10 cellular contexts compared by ENCODE assay signal in genomic region chr1:202018476-202019234, GRCh38. TPM values are rescaled to one million over a fixed set of nuclear protein-coding genes. Genes with fewer than 3 reads are reported as not detected.
DNase-seq lines count a peak whose midpoint lies in the region; ATAC-seq, FAIRE-seq and TF ChIP-seq lines count a peak whose summit lies in the region.
"Had no signal": no experiment of that assay in that cellular context is flagged by ENCODE, and none has a peak within 500 bp of the region (broad histone marks: within the 10 kb centered on the region; RNA-seq: fewer than 3 reads in every experiment).

No MANE protein-coding gene starts in this region.

- H3K27me3 ChIP-seq in IMR-90 (ENCODE audit: control insufficient read depth, insufficient read depth, low read length), result peaks cover 12% of the 10 kb centered on the region
- H3K27me3 ChIP-seq in heart right ventricle, result peaks cover 0 to 10% (median 0%) of the 10 kb centered on the region in 7 donors
- no peaks in the 10 kb centered on the region for H3K27me3 ChIP-seq in thyroid gland

- no peak overlapping the region for H2BK20ac ChIP-seq in IMR-90 (ENCODE audit: low read depth, low read length)

- H3K56ac ChIP-seq in IMR-90 (ENCODE audit: extremely low read depth, insufficient read depth, low read length), result no peak overlapping the region

- BruUV-seq in IMR-90 (replicated peaks; lab: Mats Ljungman, UMichigan), result no TSS peak

- peak overlapping the region; percentile 25; the same call in 1 of the 2 replicates for H2AK5ac ChIP-seq in IMR-90 (ENCODE audit: low read depth, low read length)

- no peaks in the 10 kb centered on the region for H3K9me3 Mint-ChIP-seq in stimulated activated effector memory CD8-positive, alpha-beta T cell treated with anti-CD3 and anti-CD28 coated beads, Interleukin-12 subunit alpha, Interleukin-12 subunit beta, amount 100 ng/mL, for 72 hours
- no peaks in the 10 kb centered on the region for H3K9me3 Mint-ChIP-seq in endothelial cell (ENCODE audit: unreplicated experiment)
- H3K9me3 Mint-ChIP-seq: T-helper 1 cell treated with Interleukin-12 subunit alpha and Interleukin-12 subunit beta and Interleukin-4 antibody, amounts not matched to agents 30 μg/mL and 1 μg/mL, for 36 hours had no signal

- no peak for FAIRE-seq in HTR-8/SVneo (lab: Jason Lieb, UNC)
- FAIRE-seq: GM18507 had no signal

- no peak overlapping the region for H4K91ac ChIP-seq in IMR-90 (ENCODE audit: insufficient read depth, low read depth, low read length)

- in situ Hi-C loops in IMR-90 (cut with MboI; ENCODE audit: low sequenced_read_pairs), result no loop called here

- H3K9me1 ChIP-seq in IMR-90 (ENCODE audit: insufficient read depth, low read length), result no peaks in the 10 kb centered on the region; the same call in 1 of the 2 replicates

- peak overlapping the region; percentile 26 for H2AFZ ChIP-seq in IMR-90 (replicated peaks; ENCODE audit: low read length, poor library complexity)

- POLR2A ChIA-PET in IMR-90 (lab: Charles Lee; ENCODE audit: unreplicated experiment), result no interaction called here

- peaks cover 9% of the 10 kb centered on the region for H3K27me3 Mint-ChIP-seq in endothelial cell (ENCODE audit: unreplicated experiment)

- no peak overlapping the region for H4K8ac ChIP-seq in IMR-90 (ENCODE audit: low read depth in 2 of 2, low read length in 2 of 2)

- H2BK120ac ChIP-seq in IMR-90 (ENCODE audit: low read depth, low read length), result no peak overlapping the region

- no peak overlapping the region for H3K27ac Mint-ChIP-seq in stimulated activated effector memory CD8-positive, alpha-beta T cell treated with anti-CD3 and anti-CD28 coated beads, Interleukin-12 subunit alpha, Interleukin-12 subunit beta, amount 100 ng/mL, for 72 hours
- no peak overlapping the region for H3K27ac Mint-ChIP-seq in endothelial cell (ENCODE audit: unreplicated experiment)
- H3K27ac Mint-ChIP-seq: T-helper 1 cell treated with Interleukin-12 subunit alpha and Interleukin-12 subunit beta and Interleukin-4 antibody, amounts not matched to agents 30 μg/mL and 1 μg/mL, for 36 hours had no signal

- no peak overlapping the region for H2BK15ac ChIP-seq in IMR-90 (ENCODE audit: low read depth, low read length)

- no peak for TF ChIP-seq CTCF in IMR-90 (conservative IDR thresholded peaks at IDR 0.05; ENCODE audit: low read depth, low read length)
- no peak for TF ChIP-seq CTCF in heart right ventricle (IDR thresholded peaks at IDR 0.05)
- no peak for TF ChIP-seq CTCF in thyroid gland (IDR thresholded peaks at IDR 0.05)
- no peak for TF ChIP-seq CTCF in endothelial cell (IDR thresholded peaks at IDR 0.05; ENCODE audit: unreplicated experiment)

- dilution Hi-C loops in IMR-90 (cut with HindIII; ENCODE audit: low sequenced_read_pairs, unreplicated experiment), result no loop called here

- no peak overlapping the region for H2AK9ac ChIP-seq in IMR-90 (replicated peaks; ENCODE audit: low read depth, low read length, poor library complexity)

- H4K5ac ChIP-seq in IMR-90 (ENCODE audit: low read depth, low read length), result no peak overlapping the region

- H3K4me1 Mint-ChIP-seq in stimulated activated effector memory CD8-positive, alpha-beta T cell treated with anti-CD3 and anti-CD28 coated beads, Interleukin-12 subunit alpha, Interleukin-12 subunit beta, amount 100 ng/mL, for 72 hours, result peaks cover 7% of the 10 kb centered on the region
- peaks cover 3% of the 10 kb centered on the region for H3K4me1 Mint-ChIP-seq in endothelial cell (ENCODE audit: unreplicated experiment)

- H3K4me3 Mint-ChIP-seq in stimulated activated effector memory CD8-positive, alpha-beta T cell treated with anti-CD3 and anti-CD28 coated beads, Interleukin-12 subunit alpha, Interleukin-12 subunit beta, amount 100 ng/mL, for 72 hours, result no peak overlapping the region
- no peak overlapping the region for H3K4me3 Mint-ChIP-seq in endothelial cell (ENCODE audit: unreplicated experiment)
- H3K4me3 Mint-ChIP-seq: T-helper 1 cell treated with Interleukin-12 subunit alpha and Interleukin-12 subunit beta and Interleukin-4 antibody, amounts not matched to agents 30 μg/mL and 1 μg/mL, for 36 hours had no signal

- no peaks in the 10 kb centered on the region for H4K20me1 ChIP-seq in IMR-90 (ENCODE audit: insufficient read depth, low read length)

- TF ChIP-seq RAD21 in IMR-90 (IDR thresholded peaks at IDR 0.05; ENCODE audit: low read length), result no peak

- no peak overlapping the region for H3K18ac ChIP-seq in IMR-90 (ENCODE audit: low read depth, low read length)

- DNase-seq in IMR-90 (no peak), OCI-M1 (lab: John Stamatoyannopoulos, UW) (peak; percentile 69), heart right ventricle (no peak), NCI-H1105 (lab: John Stamatoyannopoulos, UW) (no peak), thyroid gland (no peak), HTR-8/SVneo (ENCODE audit: insufficient read length, low spot score) (no peak), endothelial cell (ENCODE audit: low spot score) (no peak)
- no peak for DNase-seq in stimulated activated effector memory CD8-positive, alpha-beta T cell treated with anti-CD3 and anti-CD28 coated beads, Interleukin-12 subunit alpha, Interleukin-12 subunit beta, amount 100 ng/mL, for 72 hours (ENCODE audit: low spot score in 2 of 2)

- no peak overlapping the region for H3K9ac ChIP-seq in IMR-90 (ENCODE audit: low read depth, low read length)

- 58% methylated on average over 11 of the region's 18 CpGs; no CpG with 5 or more reads in 1 of the 2 experiments for WGBS in IMR-90 (ENCODE audit: extremely low coverage in 2 of 2, insufficient read length in 1 of 2), 2 experiments
- 40 to 48% methylated on average over 18 of the region's 18 CpGs for WGBS in heart right ventricle, 2 donors
- WGBS in thyroid gland, 2 donors, result 66% methylated on average over 16 of the region's 18 CpGs

- H3K9me3 ChIP-seq in IMR-90 (ENCODE audit: control insufficient read depth, insufficient read depth, low read length) (no peaks in the 10 kb centered on the region), heart right ventricle (no peaks in the 10 kb centered on the region), thyroid gland (no peaks in the 10 kb centered on the region)

- 0 out of 2 replicates have a peak overlapping the region, but pooled peaks have one; percentile 14 for H3K14ac ChIP-seq in IMR-90 (replicated peaks; ENCODE audit: low read depth, low read length)

- H3K4me3 ChIP-seq in IMR-90 (ENCODE audit: insufficient read depth, low read depth, low read length) (no peak overlapping the region), heart right ventricle (no peak overlapping the region), thyroid gland (replicated peaks in 1 of 3) (no peak overlapping the region)

- H3K27ac ChIP-seq in IMR-90 (ENCODE audit: insufficient read depth, low read length), result no peak overlapping the region
- no peak overlapping the region for H3K27ac ChIP-seq in heart right ventricle
- H3K27ac ChIP-seq in thyroid gland, result peak overlapping the region in 1 of 3 donors; percentile 47

- H3K4me1 ChIP-seq in IMR-90 (ENCODE audit: control insufficient read depth, insufficient read depth, low read length), result peaks cover 18% of the 10 kb centered on the region
- peaks cover 0 to 5% (median 0%) of the 10 kb centered on the region in 9 donors for H3K4me1 ChIP-seq in heart right ventricle
- peaks cover 6 to 34% of the 10 kb centered on the region in 2 donors for H3K4me1 ChIP-seq in thyroid gland

- peak; percentile 16; the same call in 1 of the 2 replicates for ATAC-seq in IMR-90 (ENCODE audit: low read depth)
- ATAC-seq in heart right ventricle, result peak in 6 of 8 donors; percentile 17 to 42 (median 26)
- peak; percentile 5 for ATAC-seq in stimulated activated effector memory CD8-positive, alpha-beta T cell treated with anti-CD3 and anti-CD28 coated beads, Interleukin-12 subunit alpha, Interleukin-12 subunit beta, amount 100 ng/mL, for 72 hours

- H3K79me1 ChIP-seq in IMR-90 (ENCODE audit: low read depth in 1 of 2, low read length in 2 of 2), result no peaks in the 10 kb centered on the region

- no peak overlapping the region for H3K4ac ChIP-seq in IMR-90 (ENCODE audit: low read depth, low read length)

- H3K23ac ChIP-seq in IMR-90 (ENCODE audit: low read depth, low read length), result 0 out of 2 replicates have a peak overlapping the region, but pooled peaks have one; percentile 24

- CTCF ChIA-PET in IMR-90 (lab: Yijun Ruan, JAX), result no interaction called here

- no peak overlapping the region for H2BK5ac ChIP-seq in IMR-90 (ENCODE audit: low read depth, low read length, poor library complexity, severe bottlenecking)

- H3K36me3 ChIP-seq in IMR-90 (ENCODE audit: control insufficient read depth, insufficient read depth, low read length), result no peaks in the 10 kb centered on the region
- H3K36me3 ChIP-seq in heart right ventricle, result peaks cover 0 to 6% (median 0%) of the 10 kb centered on the region in 9 donors
- peaks cover 1 to 5% of the 10 kb centered on the region in 2 donors for H3K36me3 ChIP-seq in thyroid gland

- no peaks in the 10 kb centered on the region for H3K36me3 Mint-ChIP-seq in stimulated activated effector memory CD8-positive, alpha-beta T cell treated with anti-CD3 and anti-CD28 coated beads, Interleukin-12 subunit alpha, Interleukin-12 subunit beta, amount 100 ng/mL, for 72 hours
- H3K36me3 Mint-ChIP-seq in endothelial cell (ENCODE audit: low read depth, unreplicated experiment), result peaks cover 5% of the 10 kb centered on the region

- intact Hi-C loops in IMR-90 (cut with micrococcal nuclease) (no loop called here), heart right ventricle (cut with DNase I) (no loop called here), thyroid gland (cut with DNase I) (no loop called here)

- no peak overlapping the region for H3K4me2 ChIP-seq in IMR-90 (ENCODE audit: low read depth, low read length)

- TF ChIP-seq POLR2A in IMR-90 (IDR thresholded peaks at IDR 0.05; ENCODE audit: low read depth, low read length) (no peak), thyroid gland (IDR thresholded peaks at IDR 0.05) (no peak)

RNA-seq across cellular contexts. Expression of gene ELF3, which starts 8.3 kb away (rescaled TPM):
- total RNA-seq in IMR-90 (2012; rRNA removed) (under 0.01 TPM in 1 of 2 replicates, not detected in the other), heart right ventricle (100 to 1,000 TPM in 1 of 10 donors, 10 to 100 TPM in 1, 1 to 10 TPM in 3, under 1 TPM in 3, not detected in 2; 0.09 to 255 (median 1.4) TPM), thyroid gland (10 to 100 TPM in 2 of 4 donors, 1 to 10 TPM in 2; 6.6 to 28.8 (median 12.6) TPM), endothelial cell (ENCODE audit: unreplicated experiment) (0.56 TPM)
- polyA plus RNA-seq in IMR-90 (2012; rRNA removed) (0.19 and 0.38 TPM in 2 replicates), heart right ventricle (1 to 10 TPM in 1 of 2 donors, under 1 TPM in 1; 0.51 to 2.7 TPM)
- polyA plus RNA-seq in IMR-90 (2012; cell fraction: cytosol; rRNA removed), result 0.02 and 0.11 TPM in 2 replicates
- 1.3 and 7.4 TPM in 2 replicates for polyA plus RNA-seq in IMR-90 (2012; cell fraction: nucleus; rRNA removed; ENCODE audit: low replicate concordance)

RNA-seq across cellular contexts. Expression of gene RNPEP, which starts 36.2 kb away (rescaled TPM):
- total RNA-seq in IMR-90 (2012; rRNA removed) (39.7 and 49.8 TPM in 2 replicates), heart right ventricle (10 to 100 TPM; 11.1 to 27.4 (median 15.7) TPM), thyroid gland (10 to 100 TPM; 61.4 to 98.1 (median 85.7) TPM), endothelial cell (ENCODE audit: unreplicated experiment) (70.1 TPM)
- polyA plus RNA-seq in IMR-90 (2012; rRNA removed) (57.3 and 75.4 TPM in 2 replicates), heart right ventricle (10 to 100 TPM; 13.8 to 24.0 TPM)
- 51.9 and 58.2 TPM in 2 replicates for polyA plus RNA-seq in IMR-90 (2012; cell fraction: cytosol; rRNA removed)
- polyA plus RNA-seq in IMR-90 (2012; cell fraction: nucleus; rRNA removed; ENCODE audit: low replicate concordance), result 61.4 and 80.2 TPM in 2 replicates
